ENCODE assay signal across 19 cellular contexts in the genomic region with DNA sequence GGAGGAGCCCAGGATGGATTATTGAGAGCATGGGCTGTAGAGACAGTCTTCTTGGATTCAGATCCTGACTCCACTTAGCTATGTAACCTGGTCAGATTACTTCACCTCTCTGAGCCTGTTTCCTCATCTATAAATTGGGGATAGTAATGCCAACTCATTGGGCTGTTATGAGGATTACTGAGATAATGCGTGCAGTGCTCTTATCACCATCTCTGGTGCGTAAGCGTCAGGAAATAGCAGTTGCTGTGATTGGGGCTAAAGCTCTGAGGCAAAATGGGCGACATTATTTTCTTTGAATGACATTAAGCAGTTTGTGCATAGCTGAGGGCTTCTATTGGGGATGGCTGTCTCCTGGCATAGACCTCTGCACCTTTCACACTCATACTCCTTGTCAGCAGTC. TPM values are rescaled to one million over a fixed set of nuclear protein-coding genes. Genes with fewer than 3 reads are reported as not detected.
DNase-seq lines count a peak whose midpoint lies in the region; ATAC-seq, FAIRE-seq and TF ChIP-seq lines count a peak whose summit lies in the region.
"Had no signal": no experiment of that assay in that cellular context is flagged by ENCODE, and none has a peak within 500 bp of the region (broad histone marks: within the 10 kb centered on the region; RNA-seq: fewer than 3 reads in every experiment).

No MANE protein-coding gene starts in this region.

- CTCF ChIA-PET in endothelial cell of umbilical vein (lab: Charles Lee): interaction anchor here (1.2 to 7.2 kb wide), 12 partner anchors 10 to 127 kb away, joined by 3 to 62 read pairs (median 12); partner anchors contain the start of gene NPR2

- H3K4me1 ChIP-seq in OCI-LY1 (ENCODE audit: insufficient read depth, low read length, severe bottlenecking) (peaks cover 34% of the 10 kb centered on the region), endothelial cell of umbilical vein (ENCODE audit: control insufficient read depth, extremely low read depth, insufficient read depth, low read length) (peaks cover 91% of the 10 kb centered on the region)

- TF ChIP-seq CTCF in OCI-LY1 (IDR thresholded peaks at IDR 0.05; ENCODE audit: low read length) (no peak), endothelial cell of umbilical vein (IDR thresholded peaks at IDR 0.05; ENCODE audit: extremely low read depth in 1 of 2, insufficient read depth in 1 of 2, low read depth in 1 of 2, low read length in 2 of 2) (no peak)

- H3K36me3 ChIP-seq in OCI-LY1 (ENCODE audit: insufficient read depth, low read length) (peaks cover 24% of the 10 kb centered on the region; the same call in 1 of the 2 replicates), endothelial cell of umbilical vein (ENCODE audit: control insufficient read depth in 2 of 2, extremely low read depth in 1 of 2, insufficient read depth in 2 of 2, low read length in 2 of 2) (peaks cover 0 to 2% of the 10 kb centered on the region in 2 experiments)

- H4K20me1 ChIP-seq in OCI-LY1 (ENCODE audit: insufficient read depth, low read length): no peaks in the 10 kb centered on the region
- H4K20me1 ChIP-seq in endothelial cell of umbilical vein (replicated peaks; ENCODE audit: control insufficient read depth, extremely low read depth, insufficient read depth, low read length): no peaks in the 10 kb centered on the region

- peak overlapping the region; percentile 91 for H3K27ac ChIP-seq in OCI-LY1 (ENCODE audit: low read depth, low read length, poor library complexity, severe bottlenecking)
- peak overlapping the region; percentile 97 for H3K27ac ChIP-seq in endothelial cell of umbilical vein (ENCODE audit: insufficient read depth, low read depth, low read length)

- H3K27me3 Mint-ChIP-seq in activated T-cell treated with anti-CD3 and anti-CD28 coated beads, Interleukin-2, amount 50 U/mL, for 4 hours (ENCODE audit: low read depth): no peaks in the 10 kb centered on the region
- no peaks in the 10 kb centered on the region for H3K27me3 Mint-ChIP-seq in activated T-cell treated with anti-CD3 and anti-CD28 coated beads, Interleukin-2, amount 50 U/mL, for 72 hours (ENCODE audit: low read depth)
- H3K27me3 Mint-ChIP-seq in stimulated activated naive B cell treated with anti-CD40 and anti-IgM and Interleukin-4, amounts not matched to agents 10 μg/mL and 1 μg/mL and 100 μg/mL, for 72 hours: no peaks in the 10 kb centered on the region

- no peaks in the 10 kb centered on the region for H3K9me3 Mint-ChIP-seq in activated T-cell treated with anti-CD3 and anti-CD28 coated beads, Interleukin-2, amount 50 U/mL, for 4 hours
- H3K9me3 Mint-ChIP-seq in activated T-cell treated with anti-CD3 and anti-CD28 coated beads, Interleukin-2, amount 50 U/mL, for 72 hours: no peaks in the 10 kb centered on the region
- H3K9me3 Mint-ChIP-seq in stimulated activated naive B cell treated with anti-CD40 and anti-IgM and Interleukin-4, amounts not matched to agents 10 μg/mL and 1 μg/mL and 100 μg/mL, for 72 hours: no peaks in the 10 kb centered on the region

- no peak overlapping the region for H3K9ac ChIP-seq in OCI-LY1 (ENCODE audit: low read length)
- peak overlapping the region; percentile 25 for H3K9ac ChIP-seq in endothelial cell of umbilical vein (replicated peaks; ENCODE audit: extremely low read depth, insufficient read depth, low read length)

- no peak overlapping the region for H2AFZ ChIP-seq in OCI-LY1 (ENCODE audit: low read length)
- no peak overlapping the region for H2AFZ ChIP-seq in endothelial cell of umbilical vein (ENCODE audit: low read depth, low read length)

- H3K4me1 Mint-ChIP-seq in activated T-cell treated with anti-CD3 and anti-CD28 coated beads, Interleukin-2, amount 50 U/mL, for 4 hours (ENCODE audit: low read depth): peaks cover 38% of the 10 kb centered on the region
- peaks cover 53% of the 10 kb centered on the region for H3K4me1 Mint-ChIP-seq in activated T-cell treated with anti-CD3 and anti-CD28 coated beads, Interleukin-2, amount 50 U/mL, for 72 hours (ENCODE audit: low read depth)
- H3K4me1 Mint-ChIP-seq in stimulated activated naive B cell treated with anti-CD40 and anti-IgM and Interleukin-4, amounts not matched to agents 10 μg/mL and 1 μg/mL and 100 μg/mL, for 72 hours: peaks cover 38 to 69% of the 10 kb centered on the region in 2 donors

- no peak for TF ChIP-seq POLR2A in endothelial cell of umbilical vein (IDR thresholded peaks at IDR 0.05; ENCODE audit: low read depth, low read length)

- no peak for DNase-seq in activated T-cell treated with anti-CD3 and anti-CD28 coated beads, Interleukin-2, amount 50 U/mL, for 4 hours
- no peak for DNase-seq in activated T-cell treated with anti-CD3 and anti-CD28 coated beads, Interleukin-2, amount 50 U/mL, for 72 hours
- peak; percentile 47 for DNase-seq in endothelial cell of umbilical vein (ENCODE audit: low read depth, low spot score)
- DNase-seq in stimulated activated naive B cell treated with anti-CD40 and anti-IgM and Interleukin-4, amounts not matched to agents 10 μg/mL and 1 μg/mL and 100 μg/mL, for 72 hours: no peak
- DNase-seq in NCI-H1694 (lab: John Stamatoyannopoulos, UW): no peak
- no peak for DNase-seq in stimulated activated naive CD8-positive, alpha-beta T cell treated with anti-CD3 and anti-CD28 coated beads, Interleukin-15, Interleukin-2, amounts not matched to agents 100 U/mL and 50 U/mL, for 24 hours
- DNase-seq in NCI-H1417 treated with DMSO at 0.1 percent for 48 hours (lab: John Stamatoyannopoulos, UW): no peak
- DNase-seq: C1 segment of cervical spinal cord, MV-4-11, NCI-H1436 treated with DMSO at 0.1 percent for 48 hours, NCI-H2081, NCI-H510A treated with DMSO at 0.1 percent for 48 hours, NCI-H82 had no signal

- H3K9me1 ChIP-seq in endothelial cell of umbilical vein (replicated peaks; ENCODE audit: control insufficient read depth, extremely low read depth, insufficient read depth, low read length): no peaks in the 10 kb centered on the region

- dilution Hi-C loops in endothelial cell of umbilical vein (cut with MboI; ENCODE audit: extremely low pct_ligation_motif_present, low sequenced_read_pairs): no loop called here

- H3K4me2 ChIP-seq in OCI-LY1 (ENCODE audit: low read length) (no peak overlapping the region), endothelial cell of umbilical vein (ENCODE audit: insufficient read depth, low read length) (peak overlapping the region; percentile 18)

- no TSS peak for BruUV-seq in endothelial cell of umbilical vein (replicated peaks; lab: Mats Ljungman, UMichigan)

- no peaks in the 10 kb centered on the region for H3K9me3 ChIP-seq in OCI-LY1 (ENCODE audit: low read length)
- H3K9me3 ChIP-seq in endothelial cell of umbilical vein (replicated peaks; ENCODE audit: control insufficient read depth, insufficient read depth, low read length): no peaks in the 10 kb centered on the region

- H3F3A ChIP-seq in OCI-LY1 (ENCODE audit: insufficient read depth, low read length): no peaks in the 10 kb centered on the region

- intact Hi-C loops in endothelial cell of umbilical vein (cut with micrococcal nuclease): no loop called here

- no peak overlapping the region for H3K27ac Mint-ChIP-seq in activated T-cell treated with anti-CD3 and anti-CD28 coated beads, Interleukin-2, amount 50 U/mL, for 72 hours
- H3K27ac Mint-ChIP-seq in stimulated activated naive B cell treated with anti-CD40 and anti-IgM and Interleukin-4, amounts not matched to agents 10 μg/mL and 1 μg/mL and 100 μg/mL, for 72 hours: peak overlapping the region; percentile 6

- peak overlapping the region; percentile 14 for H3K4me3 Mint-ChIP-seq in activated T-cell treated with anti-CD3 and anti-CD28 coated beads, Interleukin-2, amount 50 U/mL, for 4 hours
- no peak overlapping the region for H3K4me3 Mint-ChIP-seq in activated T-cell treated with anti-CD3 and anti-CD28 coated beads, Interleukin-2, amount 50 U/mL, for 72 hours
- H3K4me3 Mint-ChIP-seq in stimulated activated naive B cell treated with anti-CD40 and anti-IgM and Interleukin-4, amounts not matched to agents 10 μg/mL and 1 μg/mL and 100 μg/mL, for 72 hours: no peak overlapping the region

- FAIRE-seq in endothelial cell of umbilical vein (lab: Jason Lieb, UNC): peak; percentile 84
- FAIRE-seq: GM19239, H54 had no signal

- H3K36me3 Mint-ChIP-seq in activated T-cell treated with anti-CD3 and anti-CD28 coated beads, Interleukin-2, amount 50 U/mL, for 4 hours (ENCODE audit: insufficient read depth): peaks cover 18% of the 10 kb centered on the region
- H3K36me3 Mint-ChIP-seq in activated T-cell treated with anti-CD3 and anti-CD28 coated beads, Interleukin-2, amount 50 U/mL, for 72 hours (ENCODE audit: insufficient read depth in 2 of 2): peaks cover 4 to 10% of the 10 kb centered on the region in 2 donors
- H3K36me3 Mint-ChIP-seq in stimulated activated naive B cell treated with anti-CD40 and anti-IgM and Interleukin-4, amounts not matched to agents 10 μg/mL and 1 μg/mL and 100 μg/mL, for 72 hours: peaks cover 23 to 39% of the 10 kb centered on the region in 2 donors

- no peaks in the 10 kb centered on the region for H3K9me2 ChIP-seq in OCI-LY1 (ENCODE audit: low read depth, low read length)

- no peak for ATAC-seq in activated T-cell treated with anti-CD3 and anti-CD28 coated beads, Interleukin-2, amount 50 U/mL, for 4 hours
- no peak for ATAC-seq in activated T-cell treated with anti-CD3 and anti-CD28 coated beads, Interleukin-2, amount 50 U/mL, for 72 hours (replicated peaks in 1 of 2)
- no peak for ATAC-seq in stimulated activated naive B cell treated with anti-CD40 and anti-IgM and Interleukin-4, amounts not matched to agents 10 μg/mL and 1 μg/mL and 100 μg/mL, for 72 hours (replicated peaks)
- ATAC-seq in stimulated activated naive CD8-positive, alpha-beta T cell treated with anti-CD3 and anti-CD28 coated beads, Interleukin-15, Interleukin-2, amounts not matched to agents 100 U/mL and 50 U/mL, for 24 hours: no peak

- H3K27me3 ChIP-seq in OCI-LY1 (ENCODE audit: insufficient read depth, low read length): no peaks in the 10 kb centered on the region
- no peaks in the 10 kb centered on the region for H3K27me3 ChIP-seq in endothelial cell of umbilical vein (ENCODE audit: control insufficient read depth in 2 of 2, insufficient read depth in 2 of 2, low read length in 2 of 2)

- POLR2A ChIA-PET in endothelial cell of umbilical vein (lab: Charles Lee): interaction anchor here (1.2 kb wide), 1 partner anchor 8 kb away, joined by 4 read pairs; no protein-coding TSS in a partner anchor

- H3K79me2 ChIP-seq in OCI-LY1 (ENCODE audit: insufficient read depth, low read length) (no peaks in the 10 kb centered on the region), endothelial cell of umbilical vein (ENCODE audit: control insufficient read depth, insufficient read depth, low read length) (peaks cover 7% of the 10 kb centered on the region)

- H3K4me3 ChIP-seq in OCI-LY1 (ENCODE audit: low read depth, low read length, poor library complexity, severe bottlenecking): no peak overlapping the region
- H3K4me3 ChIP-seq in endothelial cell of umbilical vein (replicated peaks in 1 of 3; ENCODE audit: insufficient read depth in 1 of 3, low read depth in 1 of 3, low read length in 3 of 3): no peak overlapping the region

RNA-seq across cellular contexts. Expression of gene MSMP, which starts 1.0 kb away (rescaled TPM):
- 1 to 10 TPM in 1 of 3 donors, under 1 TPM in 2; 0.84 to 1.4 (median 0.86) TPM for total RNA-seq in activated T-cell treated with anti-CD3 and anti-CD28 coated beads, Interleukin-2, amount 50 U/mL, for 4 hours
- total RNA-seq in activated T-cell treated with anti-CD3 and anti-CD28 coated beads, Interleukin-2, amount 50 U/mL, for 72 hours: not detected
- total RNA-seq in endothelial cell of umbilical vein: 18.8 and 25.6 TPM in 2 replicates
- polyA plus RNA-seq in endothelial cell of umbilical vein: 23.5 and 29.0 TPM in 2 replicates
- 27.7 and 40.2 TPM in 2 replicates for polyA plus RNA-seq in endothelial cell of umbilical vein (2011; cell fraction: cytosol; rRNA removed)
- 9.9 and 11.8 TPM in 2 replicates for polyA plus RNA-seq in endothelial cell of umbilical vein (2011; cell fraction: nucleus; rRNA removed)
- polyA plus RNA-seq in endothelial cell of umbilical vein (2012): 10.2 and 29.9 TPM in 2 replicates
- 7.9 and 10.8 TPM in 2 replicates for polyA minus RNA-seq in endothelial cell of umbilical vein
- polyA minus RNA-seq in endothelial cell of umbilical vein (2011; cell fraction: cytosol; rRNA and poly(A)+ RNA removed): not detected
- polyA minus RNA-seq in endothelial cell of umbilical vein (2011; cell fraction: nucleus; rRNA and poly(A)+ RNA removed): 1.5 and 2.1 TPM in 2 replicates
- total RNA-seq: A172, HT1080, SK-MEL-5 had no signal

RNA-seq across cellular contexts. Expression of gene RGP1, which starts 6.0 kb away (rescaled TPM):
- 10 to 100 TPM; 14.3 to 15.3 (median 14.6) TPM for total RNA-seq in activated T-cell treated with anti-CD3 and anti-CD28 coated beads, Interleukin-2, amount 50 U/mL, for 4 hours
- total RNA-seq in activated T-cell treated with anti-CD3 and anti-CD28 coated beads, Interleukin-2, amount 50 U/mL, for 72 hours: 10 to 100 TPM; 32.5 TPM
- total RNA-seq in endothelial cell of umbilical vein: 23.3 and 29.0 TPM in 2 replicates
- polyA plus RNA-seq in endothelial cell of umbilical vein: 12.7 and 15.0 TPM in 2 replicates
- polyA plus RNA-seq in endothelial cell of umbilical vein (2011; cell fraction: cytosol; rRNA removed): 14.6 and 14.8 TPM in 2 replicates
- polyA plus RNA-seq in endothelial cell of umbilical vein (2011; cell fraction: nucleus; rRNA removed): 27.3 and 27.5 TPM in 2 replicates
- polyA plus RNA-seq in endothelial cell of umbilical vein (2012): 18.4 and 19.7 TPM in 2 replicates
- 26.0 and 31.2 TPM in 2 replicates for polyA minus RNA-seq in endothelial cell of umbilical vein
- polyA minus RNA-seq in endothelial cell of umbilical vein (2011; cell fraction: cytosol; rRNA and poly(A)+ RNA removed): 11.1 TPM
- 13.8 and 14.8 TPM in 2 replicates for polyA minus RNA-seq in endothelial cell of umbilical vein (2011; cell fraction: nucleus; rRNA and poly(A)+ RNA removed)

RNA-seq across cellular contexts. Expression of gene GBA2, which starts 6.0 kb away (rescaled TPM):
- total RNA-seq in activated T-cell treated with anti-CD3 and anti-CD28 coated beads, Interleukin-2, amount 50 U/mL, for 4 hours: 10 to 100 TPM; 29.9 to 34.8 (median 33.2) TPM
- 10 to 100 TPM; 37.7 to 38.4 TPM for total RNA-seq in activated T-cell treated with anti-CD3 and anti-CD28 coated beads, Interleukin-2, amount 50 U/mL, for 72 hours
- total RNA-seq in endothelial cell of umbilical vein: 158 and 196 TPM in 2 replicates
- 99.9 and 110 TPM in 2 replicates for polyA plus RNA-seq in endothelial cell of umbilical vein
- polyA plus RNA-seq in endothelial cell of umbilical vein (2011; cell fraction: cytosol; rRNA removed): 57.3 and 62.9 TPM in 2 replicates
- 939 and 994 TPM in 2 replicates for polyA plus RNA-seq in endothelial cell of umbilical vein (2011; cell fraction: nucleus; rRNA removed)
- 58.1 and 93.8 TPM in 2 replicates for polyA plus RNA-seq in endothelial cell of umbilical vein (2012)
- polyA minus RNA-seq in endothelial cell of umbilical vein: 156 and 170 TPM in 2 replicates
- polyA minus RNA-seq in endothelial cell of umbilical vein (2011; cell fraction: cytosol; rRNA and poly(A)+ RNA removed): 13.1 TPM
- polyA minus RNA-seq in endothelial cell of umbilical vein (2011; cell fraction: nucleus; rRNA and poly(A)+ RNA removed): 228 TPM in 2 replicates

RNA-seq across cellular contexts. Expression of gene CREB3, which starts 22.6 kb away (rescaled TPM):
- 10 to 100 TPM; 22.9 to 27.5 (median 23.6) TPM for total RNA-seq in activated T-cell treated with anti-CD3 and anti-CD28 coated beads, Interleukin-2, amount 50 U/mL, for 4 hours
- 10 to 100 TPM; 30.7 to 33.1 TPM for total RNA-seq in activated T-cell treated with anti-CD3 and anti-CD28 coated beads, Interleukin-2, amount 50 U/mL, for 72 hours
- 36.4 and 39.8 TPM in 2 replicates for total RNA-seq in endothelial cell of umbilical vein
- 45.9 and 52.1 TPM in 2 replicates for polyA plus RNA-seq in endothelial cell of umbilical vein
- polyA plus RNA-seq in endothelial cell of umbilical vein (2011; cell fraction: cytosol; rRNA removed): 32.2 and 36.2 TPM in 2 replicates
- 20.0 and 24.0 TPM in 2 replicates for polyA plus RNA-seq in endothelial cell of umbilical vein (2011; cell fraction: nucleus; rRNA removed)
- polyA plus RNA-seq in endothelial cell of umbilical vein (2012): 45.9 and 48.2 TPM in 2 replicates
- polyA minus RNA-seq in endothelial cell of umbilical vein: 18.5 and 19.4 TPM in 2 replicates
- polyA minus RNA-seq in endothelial cell of umbilical vein (2011; cell fraction: cytosol; rRNA and poly(A)+ RNA removed): 13.6 TPM
- 7.0 and 9.1 TPM in 2 replicates for polyA minus RNA-seq in endothelial cell of umbilical vein (2011; cell fraction: nucleus; rRNA and poly(A)+ RNA removed)

RNA-seq across cellular contexts. Expression of gene TLN1, which starts 23.1 kb away (rescaled TPM):
- total RNA-seq in activated T-cell treated with anti-CD3 and anti-CD28 coated beads, Interleukin-2, amount 50 U/mL, for 4 hours: 100 to 1,000 TPM; 210 to 252 (median 230) TPM
- total RNA-seq in activated T-cell treated with anti-CD3 and anti-CD28 coated beads, Interleukin-2, amount 50 U/mL, for 72 hours: 100 to 1,000 TPM; 200 to 235 TPM
- total RNA-seq in endothelial cell of umbilical vein: 424 and 450 TPM in 2 replicates
- polyA plus RNA-seq in endothelial cell of umbilical vein: 120 and 137 TPM in 2 replicates
- 213 and 223 TPM in 2 replicates for polyA plus RNA-seq in endothelial cell of umbilical vein (2011; cell fraction: cytosol; rRNA removed)
- polyA plus RNA-seq in endothelial cell of umbilical vein (2011; cell fraction: nucleus; rRNA removed): 252 and 278 TPM in 2 replicates
- polyA plus RNA-seq in endothelial cell of umbilical vein (2012): 255 and 266 TPM in 2 replicates
- polyA minus RNA-seq in endothelial cell of umbilical vein: 647 and 685 TPM in 2 replicates
- polyA minus RNA-seq in endothelial cell of umbilical vein (2011; cell fraction: cytosol; rRNA and poly(A)+ RNA removed): 119 TPM
- polyA minus RNA-seq in endothelial cell of umbilical vein (2011; cell fraction: nucleus; rRNA and poly(A)+ RNA removed): 163 and 201 TPM in 2 replicates
